ENCODE assay signal across 25 cellular contexts in genomic region chr4:150012851-150013360, GRCh38.
"Had no signal": no experiment of that assay in that cellular context is flagged by ENCODE, and none has a peak within 500 bp of the region (broad histone marks: within the 10 kb centered on the region; RNA-seq: fewer than 3 reads in every experiment).

No MANE protein-coding gene starts in this region.

- H3K4me3 ChIP-seq: dorsolateral prefrontal cortex, lung, mucosa of descending colon, right lobe of liver, suprapubic skin, vagina had no signal

- H3K4me1 ChIP-seq: parathyroid adenoma, suprapubic skin, vagina had no signal

- H3K36me3 ChIP-seq: neutrophil, right lobe of liver, suprapubic skin, vagina had no signal

- H2AFZ ChIP-seq: parathyroid adenoma had no signal

- H3K27ac ChIP-seq: dorsolateral prefrontal cortex, epithelial cell of prostate, neutrophil, parathyroid adenoma, right lobe of liver, suprapubic skin, vagina had no signal

- ATAC-seq: esophagus mucosa; mucosa of descending colon; natural killer cell treated with Interleukin-12 subunit alpha and Interleukin-12 subunit beta and Interleukin-15 and Interleukin-18, amount 100 ng/mL, for 72 hours; right lobe of liver; stimulated activated naive CD8-positive, alpha-beta T cell treated with anti-CD3 and anti-CD28 coated beads, Interleukin-15, amount 100 ng/mL, for 72 hours had no signal

- H3K9me3 ChIP-seq: mucosa of descending colon, neutrophil, right lobe of liver, suprapubic skin, vagina had no signal

- DNase-seq: dorsolateral prefrontal cortex; effector CD8-positive, alpha-beta T cell; endodermal cell; hypothalamus; immature natural killer cell; islet precursor cell; mucosa of descending colon; naive B cell; right lobe of liver; small intestine; stimulated activated CD4-positive, alpha-beta T cell treated with anti-CD3 and anti-CD28 coated beads, Interleukin-12 subunit alpha, Interleukin-12 subunit beta, amount 100 ng/mL, for 4 hours; stimulated activated CD4-positive, alpha-beta T cell treated with anti-CD3 and anti-CD28 coated beads, Interleukin-1b, Interleukin-23, amount 100 ng/mL, for 48 hours; stimulated activated CD4-positive, alpha-beta T cell treated with anti-CD3 and anti-CD28 coated beads, Interleukin-4, amount 100 ng/mL, for 1 hour; stimulated activated CD8-positive, alpha-beta memory T cell treated with anti-CD3 and anti-CD28 coated beads, Interleukin-4, amount 100 ng/mL, for 48 hours; stimulated activated naive CD4-positive, alpha-beta T cell; stimulated activated naive CD8-positive, alpha-beta T cell treated with anti-CD3 and anti-CD28 coated beads, Interleukin-15, amount 100 ng/mL, for 72 hours; trophoblast cell had no signal

- H3K9ac ChIP-seq: parathyroid adenoma had no signal

- H3K27me3 ChIP-seq: neutrophil, right lobe of liver, suprapubic skin, vagina had no signal
